ENCODE assay signal across 11 cellular contexts in genomic region chr3:114452176-114452744, GRCh38.
DNase-seq lines count a peak whose midpoint lies in the region; ATAC-seq and TF ChIP-seq lines count a peak whose summit lies in the region.
"Had no signal": no experiment of that assay in that cellular context is flagged by ENCODE, and none has a peak within 500 bp of the region (broad histone marks: within the 10 kb centered on the region; RNA-seq: fewer than 3 reads in every experiment).

No MANE protein-coding gene starts in this region.

- peak overlapping the region; percentile 44 for H3K9ac ChIP-seq in adipocyte (ENCODE audit: low read length)

- H3K27ac ChIP-seq in thyroid gland = peak overlapping the region; percentile 58 to 73 (median 72)
- H3K27ac ChIP-seq: WERI-Rb-1 had no signal

- WGBS in thyroid gland, 2 donors = 25 to 34% methylated on average over 1 of the region's 1 CpG

- no peak for TF ChIP-seq CTCF in thyroid gland (IDR thresholded peaks at IDR 0.05)
- no peak for TF ChIP-seq CTCF in Caco-2 (IDR thresholded peaks at IDR 0.05; ENCODE audit: insufficient read depth in 1 of 2, low read depth in 1 of 2, low read length in 1 of 2, severe bottlenecking in 1 of 2, unreplicated experiment in 1 of 2)

- no peaks in the 10 kb centered on the region for H3K27me3 ChIP-seq in adipocyte (replicated peaks; ENCODE audit: control insufficient read depth, insufficient read depth, low read length)
- no peaks in the 10 kb centered on the region for H3K27me3 ChIP-seq in thyroid gland
- H3K27me3 ChIP-seq in Caco-2 (replicated peaks; ENCODE audit: control insufficient read depth, insufficient read depth, low read length) = no peaks in the 10 kb centered on the region

- CTCF ChIA-PET in Caco-2 (lab: Charles Lee) = no interaction called here

- no peak overlapping the region for H3K4me3 Mint-ChIP-seq in Caco-2 (ENCODE audit: unreplicated experiment)

- H3K9me3 ChIP-seq in adipocyte (ENCODE audit: control insufficient read depth, low read length) (no peaks in the 10 kb centered on the region), thyroid gland (no peaks in the 10 kb centered on the region), Caco-2 (no peaks in the 10 kb centered on the region)

- peaks cover 4% of the 10 kb centered on the region for H3K4me1 Mint-ChIP-seq in Caco-2 (ENCODE audit: low read depth, unreplicated experiment)

- intact Hi-C loops in thyroid gland (cut with DNase I) = no loop called here
- intact Hi-C loops in Caco-2 (cut with micrococcal nuclease; ENCODE audit: unreplicated experiment) = no loop called here

- no peak for ATAC-seq in GM18870 (IDR thresholded peaks at IDR 0.05; ENCODE audit: unreplicated experiment)

- H3K4me1 ChIP-seq in adipocyte (ENCODE audit: control insufficient read depth, insufficient read depth, low read length) (peaks cover 36% of the 10 kb centered on the region), thyroid gland (peaks cover 32 to 39% of the 10 kb centered on the region in 2 donors), Caco-2 (no peaks in the 10 kb centered on the region)

- no peaks in the 10 kb centered on the region for H3K9me3 Mint-ChIP-seq in Caco-2 (ENCODE audit: unreplicated experiment)

- no TSS peak for BruUV-seq in Caco-2 (replicated peaks; lab: Mats Ljungman, UMichigan)

- POLR2A ChIA-PET in Caco-2 (lab: Charles Lee) = no interaction called here

- peak in 2 of 3 experiments; percentile 37 to 46 for DNase-seq in NCI-H1417 (lab: John Stamatoyannopoulos, UW)
- no peak for DNase-seq in NCI-H1417 treated with DMSO at 0.1 percent for 48 hours (lab: John Stamatoyannopoulos, UW)
- no peak for DNase-seq in adipocyte (ENCODE audit: low read depth)
- peak; percentile 64 for DNase-seq in medulla oblongata (ENCODE audit: extremely low spot score)
- no peak for DNase-seq in thyroid gland
- DNase-seq in Caco-2 = no peak
- no peak for DNase-seq in activated T-cell treated with anti-CD3 and anti-CD28 coated beads for 4 hours
- DNase-seq: activated naive CD4-positive, alpha-beta T cell treated with Interleukin-2 at 50 U/mL for 16 hours; erythroblast; WERI-Rb-1 had no signal

- TF ChIP-seq POLR2A in thyroid gland (IDR thresholded peaks at IDR 0.05) = no peak

- H3K36me3 ChIP-seq in adipocyte (ENCODE audit: control insufficient read depth, insufficient read depth, low read length, severe bottlenecking) (no peaks in the 10 kb centered on the region), thyroid gland (no peaks in the 10 kb centered on the region), Caco-2 (ENCODE audit: control insufficient read depth, insufficient read depth, low read length) (no peaks in the 10 kb centered on the region)
- H3K36me3 ChIP-seq: WERI-Rb-1 had no signal

- H3K4me3 ChIP-seq in adipocyte (ENCODE audit: low read length) (peak overlapping the region; percentile 69), thyroid gland (replicated peaks in 1 of 3) (no peak overlapping the region), Caco-2 (ENCODE audit: low read depth, low read length) (no peak overlapping the region)

- no peaks in the 10 kb centered on the region for H3K27me3 Mint-ChIP-seq in Caco-2 (ENCODE audit: insufficient read depth, unreplicated experiment)

- no peaks in the 10 kb centered on the region for H3K36me3 Mint-ChIP-seq in Caco-2 (ENCODE audit: insufficient read depth, unreplicated experiment)

- no peak overlapping the region for H3K27ac Mint-ChIP-seq in Caco-2 (ENCODE audit: unreplicated experiment)

Comparison
In these comparisons a context has a peak if more than half of its experiments do, and no peak if none do; other contexts are left out.
1. DNase-seq: peak in NCI-H1417 (2 of 3) and medulla oblongata (single experiment); none in NCI-H1417 treated with DMSO at 0.1 percent for 48 hours (single experiment), adipocyte (single experiment), thyroid gland (0 of 2), Caco-2 (0 of 2) and activated T-cell treated with anti-CD3 and anti-CD28 coated beads for 4 hours (single experiment).